ENCODE assay signal across 8 cellular contexts in genomic region chr18:36066731-36067117, GRCh38. TPM values are rescaled to one million over a fixed set of nuclear protein-coding genes. Genes with fewer than 3 reads are reported as not detected.
DNase-seq lines count a peak whose midpoint lies in the region; ATAC-seq and TF ChIP-seq lines count a peak whose summit lies in the region.

No MANE protein-coding gene starts in this region.

- H3K27me3 ChIP-seq in brain microvascular endothelial cell (replicated peaks), result no peaks in the 10 kb centered on the region
- no peaks in the 10 kb centered on the region for H3K27me3 ChIP-seq in lung (ENCODE audit: control insufficient read depth, insufficient read depth)

- DNase-seq in AML-193 (lab: John Stamatoyannopoulos, UW), result peak; percentile 11 to 34
- no peak for DNase-seq in LNCaP clone FGC (ENCODE audit: low read depth)
- DNase-seq in brain microvascular endothelial cell, result no peak
- no peak for DNase-seq in lung (ENCODE audit: low spot score)
- DNase-seq in DMS79 (lab: John Stamatoyannopoulos, UW), result no peak
- no peak for DNase-seq in central memory CD4-positive, alpha-beta T cell

- H3K27ac ChIP-seq in brain microvascular endothelial cell (peak overlapping the region; percentile 96), lung (ENCODE audit: low read depth in 1 of 2, low read length in 1 of 2) (peak overlapping the region; percentile 86 to 98)

- in situ Hi-C loops in brain microvascular endothelial cell (cut with HindIII; ENCODE audit: low pct_ligation_motif_present, low sequenced_read_pairs), result no loop called here

- ATAC-seq in GM19395 (IDR thresholded peaks at IDR 0.05; ENCODE audit: unreplicated experiment) (peak; percentile 11), lung (ENCODE audit: insufficient read depth, low FRiP score) (peak; percentile 11), GM21786 (IDR thresholded peaks at IDR 0.05; ENCODE audit: unreplicated experiment) (no peak)

- peaks cover 4 to 6% of the 10 kb centered on the region in 2 donors for H3K4me1 ChIP-seq in lung (ENCODE audit: control insufficient read depth in 2 of 2, insufficient read depth in 2 of 2, low read length in 2 of 2)

- H3K36me3 ChIP-seq in brain microvascular endothelial cell (replicated peaks) (no peaks in the 10 kb centered on the region), lung (ENCODE audit: control insufficient read depth in 2 of 2, insufficient read depth in 2 of 2, low read length in 2 of 2) (peaks cover 0 to 1% of the 10 kb centered on the region in 2 donors)

- H3K4me3 ChIP-seq in LNCaP clone FGC (ENCODE audit: low read depth, low read length) (peak overlapping the region; percentile 98), brain microvascular endothelial cell (ENCODE audit: low read depth, low read length) (peak overlapping the region; percentile 86), lung (peak overlapping the region; percentile 75)

- H3K9me3 ChIP-seq in lung (ENCODE audit: control insufficient read depth in 2 of 2, insufficient read depth in 1 of 2, low read length in 1 of 2), result no peaks in the 10 kb centered on the region

- TF ChIP-seq CTCF in LNCaP clone FGC (IDR thresholded peaks at IDR 0.05; ENCODE audit: control insufficient read depth, extremely low read depth, insufficient read depth) (no peak), brain microvascular endothelial cell (IDR thresholded peaks at IDR 0.05; ENCODE audit: low read depth, low read length, missing control alignments) (no peak), lung (IDR thresholded peaks at IDR 0.05; ENCODE audit: control extremely low read depth, extremely low read depth) (no peak)

- 0% methylated on average over 6 of the region's 6 CpGs for WGBS in lung, 2 donors

RNA-seq across cellular contexts. Expression of gene RPRD1A, which starts 0.6 kb away (rescaled TPM):
- 10 to 100 TPM; 33.6 to 61.3 TPM for total RNA-seq in lung
- 10 to 100 TPM; 21.3 to 27.3 TPM for polyA plus RNA-seq in lung

Comparison
In these comparisons a context has a peak if more than half of its experiments do, and no peak if none do; other contexts are left out.
1. DNase-seq: peak in AML-193 (2 of 2); none in LNCaP clone FGC (single experiment), brain microvascular endothelial cell (single experiment), lung (single experiment), DMS79 (single experiment) and central memory CD4-positive, alpha-beta T cell (single experiment).
2. Peak in every context shown above with its lines, with median percentiles within 50 percentile points of each other: H3K4me3 ChIP-seq.